ENCODE assay signal across 7 cellular contexts in the genomic region with DNA sequence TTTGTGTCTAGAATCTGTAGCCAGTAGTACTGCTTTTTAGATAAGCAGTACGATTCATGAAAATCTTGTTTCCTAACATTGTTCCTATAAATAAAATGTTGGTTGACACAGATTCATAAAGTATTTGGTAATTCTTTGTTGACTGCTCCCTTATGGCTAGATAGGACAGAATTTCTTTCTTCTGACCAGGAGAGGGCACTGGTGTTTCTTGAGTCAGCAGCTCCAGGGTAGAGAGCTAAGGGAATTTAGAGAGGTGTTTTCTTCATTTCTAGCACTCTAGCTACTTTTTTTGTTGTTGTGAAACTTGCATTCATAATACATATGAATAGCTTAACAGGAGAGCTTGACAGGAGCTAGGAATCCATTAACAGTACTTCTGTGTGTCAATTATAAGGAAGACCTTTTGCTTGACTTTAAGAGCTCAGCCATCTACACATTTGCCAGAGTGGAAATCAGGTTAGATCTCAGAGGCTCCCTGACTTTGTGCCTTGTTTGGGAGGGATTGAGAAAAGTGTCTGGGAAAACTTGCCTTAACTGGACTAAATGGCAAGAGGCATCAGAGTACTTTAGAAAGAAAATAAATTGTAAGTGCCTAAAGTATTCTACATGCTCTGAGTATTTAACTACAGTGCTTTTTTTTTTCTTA.
DNase-seq lines count a peak whose midpoint lies in the region; ATAC-seq and TF ChIP-seq lines count a peak whose summit lies in the region.

No MANE protein-coding gene starts in this region.

- TF ChIP-seq CTCF in GM13977 (IDR thresholded peaks at IDR 0.05; ENCODE audit: extremely low read depth, insufficient read depth, missing control alignments) (peak; percentile 58), right lobe of liver (IDR thresholded peaks at IDR 0.05) (peak; percentile 58 to 70 (median 66)), colonic mucosa (IDR thresholded peaks at IDR 0.05) (no peak)

- in situ Hi-C loops in GM13977 (cut with MboI; ENCODE audit: low pct_unique_long_range_greater_than_20kb, low sequenced_read_pairs, unreplicated experiment), result no loop called here

- H3K27ac ChIP-seq in right lobe of liver (no peak overlapping the region), colonic mucosa (no peak overlapping the region)

- WGBS in right lobe of liver (ENCODE audit: insufficient coverage, low coverage, low lambda C conversion rate, missing lambda C conversion rate), result 8% methylated on average over 1 of the region's 1 CpG

- H3K27me3 ChIP-seq in right lobe of liver, result no peaks in the 10 kb centered on the region
- no peaks in the 10 kb centered on the region for H3K27me3 ChIP-seq in colonic mucosa

- no peaks in the 10 kb centered on the region for H3K36me3 ChIP-seq in right lobe of liver
- no peaks in the 10 kb centered on the region for H3K36me3 ChIP-seq in colonic mucosa

- no peak overlapping the region for H3K9ac ChIP-seq in colonic mucosa (ENCODE audit: low read depth in 2 of 2, low read length in 2 of 2)

- no peak for TF ChIP-seq POLR2A in right lobe of liver (IDR thresholded peaks at IDR 0.05)

- H3K9me3 ChIP-seq in right lobe of liver, result no peaks in the 10 kb centered on the region
- no peaks in the 10 kb centered on the region for H3K9me3 ChIP-seq in colonic mucosa

- intact Hi-C loops in right lobe of liver (cut with DNase I) (no loop called here), colonic mucosa (cut with DNase I) (no loop called here)

- no peaks in the 10 kb centered on the region for H3K4me1 ChIP-seq in right lobe of liver
- H3K4me1 ChIP-seq in colonic mucosa, result no peaks in the 10 kb centered on the region

- ATAC-seq in HG02981 (IDR thresholded peaks at IDR 0.05; ENCODE audit: unreplicated experiment) (peak; percentile 53), right lobe of liver (peak; percentile 95 to 98 (median 96))

- DNase-seq in GM13977 (ENCODE audit: low spot score), result peak; percentile 29
- peak; percentile 10 for DNase-seq in SK-N-DZ (ENCODE audit: low spot score)
- DNase-seq in right lobe of liver, result no peak
- DNase-seq in NCI-H1048 (lab: John Stamatoyannopoulos, UW), result no peak
- DNase-seq in cortex of kidney (lab: John Stamatoyannopoulos, UW), result no peak
- DNase-seq in colonic mucosa, result no peak

- H3K4me3 ChIP-seq in right lobe of liver, result no peak overlapping the region
- no peak overlapping the region for H3K4me3 ChIP-seq in colonic mucosa

Comparison
In these comparisons a context has a peak if more than half of its experiments do, and no peak if none do; other contexts are left out.
1. DNase-seq: peak in GM13977 (single experiment) and SK-N-DZ (single experiment); none in right lobe of liver (0 of 3), NCI-H1048 (single experiment), cortex of kidney (single experiment) and colonic mucosa (single experiment).